ENCODE assay signal across 8 cellular contexts in genomic region chr10:12264204-12264908, GRCh38.
A peak's percentile ranks its signal among the peaks of the same experiment; 100 is the strongest.
DNase-seq lines count a peak whose midpoint lies in the region; ATAC-seq and TF ChIP-seq lines count a peak whose summit lies in the region.

No MANE protein-coding gene starts in this region.

- ATAC-seq in GM18511 (IDR thresholded peaks at IDR 0.05; ENCODE audit: unreplicated experiment) (peak; percentile 89), HG03039 (IDR thresholded peaks at IDR 0.05; ENCODE audit: unreplicated experiment) (peak; percentile 92)

- H3K4me3 ChIP-seq in WERI-Rb-1 (ENCODE audit: low read depth, low read length) (peak overlapping the region; percentile 34), breast epithelium (peak overlapping the region; percentile 28 to 66 (median 40))

- no peak for TF ChIP-seq POLR2A in breast epithelium (IDR thresholded peaks at IDR 0.05)

- TF ChIP-seq CTCF in WERI-Rb-1 (IDR thresholded peaks at IDR 0.05; ENCODE audit: low read depth, low read length), result peak; percentile 70
- TF ChIP-seq CTCF in breast epithelium (IDR thresholded peaks at IDR 0.05), result peak; percentile 7 to 80 (median 59)

- no peaks in the 10 kb centered on the region for H3K4me1 ChIP-seq in breast epithelium

- no peaks in the 10 kb centered on the region for H3K36me3 ChIP-seq in WERI-Rb-1
- no peaks in the 10 kb centered on the region for H3K36me3 ChIP-seq in breast epithelium

- H3K27me3 ChIP-seq in WERI-Rb-1 (ENCODE audit: insufficient read depth, low read depth, severe bottlenecking), result no peaks in the 10 kb centered on the region
- H3K27me3 ChIP-seq in breast epithelium, result no peaks in the 10 kb centered on the region

- DNase-seq in A172 (ENCODE audit: low spot score) (peak; percentile 65), NCI-H2081 (lab: John Stamatoyannopoulos, UW) (peak; percentile 83 to 89), WERI-Rb-1 (peak; percentile 65), breast epithelium (ENCODE audit: low spot score in 2 of 2) (peak; percentile 45 to 72), iris pigment epithelial cell (ENCODE audit: low read depth) (peak; percentile 78)
- peak; percentile 69 for DNase-seq in stimulated activated CD4-positive, alpha-beta T cell treated with anti-CD3 and anti-CD28 coated beads, Interleukin-12 subunit alpha, Interleukin-12 subunit beta, amount 100 ng/mL, for 4 hours

- H3K9me3 ChIP-seq in WERI-Rb-1 (ENCODE audit: severe bottlenecking) (no peaks in the 10 kb centered on the region), breast epithelium (no peaks in the 10 kb centered on the region)

- H3K27ac ChIP-seq in WERI-Rb-1 (peak overlapping the region; percentile 41; the same call in 1 of the 2 replicates), breast epithelium (no peak overlapping the region)

- intact Hi-C loops in breast epithelium (cut with DNase I; ENCODE audit: low total_unique reads), result no loop called here
